ENCODE assay signal across 12 cellular contexts in the genomic region with DNA sequence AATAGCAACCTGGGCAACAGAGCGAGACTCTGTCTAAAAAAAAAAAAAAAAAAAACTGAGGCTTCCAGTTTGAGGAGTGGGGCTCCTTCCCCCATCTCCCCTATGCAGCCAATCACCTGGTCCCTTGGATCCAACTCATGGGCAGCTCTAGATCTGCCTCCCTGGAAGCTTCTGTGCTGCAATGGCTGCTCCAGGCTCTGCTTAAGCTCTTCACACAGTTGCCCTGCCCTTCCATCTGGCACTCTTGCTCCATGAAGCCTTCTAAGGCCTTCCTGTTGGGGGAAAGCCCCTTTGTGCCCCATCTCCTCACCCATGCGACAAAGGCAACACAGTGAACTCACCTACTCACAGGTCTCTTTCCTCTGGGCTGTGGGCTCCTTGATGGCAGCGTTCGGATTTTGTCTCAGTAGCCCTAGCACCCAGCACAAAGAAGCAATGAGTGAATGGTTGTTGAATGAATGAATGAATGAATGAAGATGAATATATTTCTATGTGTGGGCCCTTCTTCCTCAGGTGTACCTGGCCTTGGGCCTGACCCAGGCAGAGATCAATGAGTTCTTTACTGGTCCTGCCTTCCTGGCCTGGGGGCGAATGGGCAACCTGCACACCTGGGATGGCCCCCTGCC. TPM values are rescaled to one million over a fixed set of nuclear protein-coding genes. Genes with fewer than 3 reads are reported as not detected.
A peak's percentile ranks its signal among the peaks of the same experiment; 100 is the strongest.
DNase-seq lines count a peak whose midpoint lies in the region; ATAC-seq and TF ChIP-seq lines count a peak whose summit lies in the region.
"Had no signal": no experiment of that assay in that cellular context is flagged by ENCODE, and none has a peak within 500 bp of the region (broad histone marks: within the 10 kb centered on the region; RNA-seq: fewer than 3 reads in every experiment).

No MANE protein-coding gene starts in this region.

- no peak for TF ChIP-seq EP300 in upper lobe of left lung (IDR thresholded peaks at IDR 0.05)
- no peak for TF ChIP-seq EP300 in esophagus muscularis mucosa (IDR thresholded peaks at IDR 0.05)

- peaks cover 47% of the 10 kb centered on the region for H3K36me3 ChIP-seq in BLaER1
- peaks cover 0 to 5% (median 0%) of the 10 kb centered on the region in 3 experiments for H3K36me3 ChIP-seq in naive thymus-derived CD4-positive, alpha-beta T cell (ENCODE audit: control insufficient read depth in 2 of 3, insufficient read depth in 3 of 3, low read length in 3 of 3)
- peaks cover under 1 to 41% (median 30%) of the 10 kb centered on the region in 4 donors for H3K36me3 ChIP-seq in upper lobe of left lung
- H3K36me3 ChIP-seq in esophagus muscularis mucosa = peaks cover 20 to 48% (median 43%) of the 10 kb centered on the region in 4 donors

- no peak for TF ChIP-seq CTCF in activated CD8-positive, alpha-beta T cell treated with anti-CD3 and anti-CD28 coated beads for 36 hours (IDR thresholded peaks at IDR 0.05)
- no peak for TF ChIP-seq CTCF in upper lobe of left lung (IDR thresholded peaks at IDR 0.05)
- TF ChIP-seq CTCF in esophagus muscularis mucosa (IDR thresholded peaks at IDR 0.05) = no peak

- peaks cover 31% of the 10 kb centered on the region for H3K4me1 ChIP-seq in BLaER1
- peaks cover 12 to 26% of the 10 kb centered on the region in 2 donors for H3K4me1 ChIP-seq in naive thymus-derived CD4-positive, alpha-beta T cell (ENCODE audit: control insufficient read depth in 2 of 2, insufficient read depth in 2 of 2, low read length in 2 of 2)
- peaks cover 14 to 24% (median 18%) of the 10 kb centered on the region in 4 donors for H3K4me1 ChIP-seq in upper lobe of left lung
- H3K4me1 ChIP-seq in esophagus muscularis mucosa = peaks cover 18 to 34% (median 28%) of the 10 kb centered on the region in 4 donors

- no peak overlapping the region for H3K27ac Mint-ChIP-seq in activated CD8-positive, alpha-beta T cell treated with anti-CD3 and anti-CD28 coated beads for 36 hours
- H3K27ac Mint-ChIP-seq in naive thymus-derived CD4-positive, alpha-beta T cell = peak overlapping the region in 6 of 9 donors; percentile 15 to 81 (median 58)

- H3K9me3 ChIP-seq in BLaER1 (no peaks in the 10 kb centered on the region), upper lobe of left lung (no peaks in the 10 kb centered on the region), esophagus muscularis mucosa (no peaks in the 10 kb centered on the region)
- H3K9me3 ChIP-seq in naive thymus-derived CD4-positive, alpha-beta T cell (ENCODE audit: control insufficient read depth in 2 of 3, low read length in 3 of 3) = no peaks in the 10 kb centered on the region

- H3K4me2 ChIP-seq in BLaER1 = peak overlapping the region; percentile 95

- H3K4me1 Mint-ChIP-seq in activated CD8-positive, alpha-beta T cell treated with anti-CD3 and anti-CD28 coated beads for 36 hours (ENCODE audit: low read depth) = peaks cover 33% of the 10 kb centered on the region
- peaks cover 28 to 48% (median 41%) of the 10 kb centered on the region in 7 donors for H3K4me1 Mint-ChIP-seq in naive thymus-derived CD4-positive, alpha-beta T cell

- TF ChIP-seq POLR2A in upper lobe of left lung (IDR thresholded peaks at IDR 0.05) = no peak
- no peak for TF ChIP-seq POLR2A in esophagus muscularis mucosa (IDR thresholded peaks at IDR 0.05; ENCODE audit: low read depth)

- H3K36me3 Mint-ChIP-seq in activated CD8-positive, alpha-beta T cell treated with anti-CD3 and anti-CD28 coated beads for 36 hours (ENCODE audit: low read depth) = peaks cover 22% of the 10 kb centered on the region
- peaks cover 0 to 12% (median 5%) of the 10 kb centered on the region in 5 donors for H3K36me3 Mint-ChIP-seq in naive thymus-derived CD4-positive, alpha-beta T cell

- H3K4me3 ChIP-seq in BLaER1 = no peak overlapping the region
- no peak overlapping the region for H3K4me3 ChIP-seq in naive thymus-derived CD4-positive, alpha-beta T cell (ENCODE audit: low read length)
- no peak overlapping the region for H3K4me3 ChIP-seq in upper lobe of left lung
- no peak overlapping the region for H3K4me3 ChIP-seq in esophagus muscularis mucosa
- H3K4me3 ChIP-seq: lung had no signal

- no peak overlapping the region for H3K27ac ChIP-seq in BLaER1
- no peak overlapping the region for H3K27ac ChIP-seq in naive thymus-derived CD4-positive, alpha-beta T cell (ENCODE audit: low read depth, low read length)
- H3K27ac ChIP-seq in upper lobe of left lung = peak overlapping the region in 1 of 4 donors; percentile 93
- peak overlapping the region in 1 of 4 donors; percentile 86 for H3K27ac ChIP-seq in esophagus muscularis mucosa (replicated peaks in 1 of 4)

- peak; percentile 59 for DNase-seq in D341Med (ENCODE audit: low spot score)
- DNase-seq in activated CD8-positive, alpha-beta T cell treated with anti-CD3 and anti-CD28 coated beads for 36 hours = no peak
- no peak for DNase-seq in naive thymus-derived CD4-positive, alpha-beta T cell
- no peak for DNase-seq in foreskin melanocyte
- no peak for DNase-seq in upper lobe of left lung
- no peak for DNase-seq in esophagus muscularis mucosa (ENCODE audit: extremely low spot score)
- no peak for DNase-seq in effector CD4-positive, alpha-beta T cell
- DNase-seq: hippocampal formation; NCI-H1417 treated with DMSO at 0.1 percent for 48 hours; stimulated activated CD4-positive, alpha-beta T cell treated with anti-CD3 and anti-CD28 coated beads, Interleukin-2, amount 100 ng/mL, for 48 hours had no signal

- no peak for ATAC-seq in activated CD8-positive, alpha-beta T cell treated with anti-CD3 and anti-CD28 coated beads for 36 hours
- no peak for ATAC-seq in naive thymus-derived CD4-positive, alpha-beta T cell
- no peak for ATAC-seq in upper lobe of left lung (ENCODE audit: low FRiP score in 2 of 2)

- H3K9me3 Mint-ChIP-seq in activated CD8-positive, alpha-beta T cell treated with anti-CD3 and anti-CD28 coated beads for 36 hours = no peaks in the 10 kb centered on the region
- H3K9me3 Mint-ChIP-seq in naive thymus-derived CD4-positive, alpha-beta T cell = peaks cover 0 to 4% (median 0%) of the 10 kb centered on the region in 11 donors

- peaks cover 13% of the 10 kb centered on the region for H4K20me1 ChIP-seq in BLaER1

- H3K27me3 ChIP-seq in BLaER1 (no peaks in the 10 kb centered on the region), upper lobe of left lung (no peaks in the 10 kb centered on the region), esophagus muscularis mucosa (no peaks in the 10 kb centered on the region)
- no peaks in the 10 kb centered on the region for H3K27me3 ChIP-seq in naive thymus-derived CD4-positive, alpha-beta T cell (ENCODE audit: control insufficient read depth in 2 of 2, insufficient read depth in 2 of 2, low read length in 2 of 2)

- peak overlapping the region; percentile 42 for H3K4me3 Mint-ChIP-seq in activated CD8-positive, alpha-beta T cell treated with anti-CD3 and anti-CD28 coated beads for 36 hours
- peak overlapping the region; percentile 26 to 82 (median 76) for H3K4me3 Mint-ChIP-seq in naive thymus-derived CD4-positive, alpha-beta T cell

- POLR2A ChIA-PET in activated CD8-positive, alpha-beta T cell treated with anti-CD3 and anti-CD28 coated beads for 36 hours (lab: Charles Lee) = interaction anchor here (0.6 kb wide), 1 partner anchor 548 kb away, joined by 4 read pairs; no protein-coding TSS in a partner anchor
- POLR2A ChIA-PET in naive thymus-derived CD4-positive, alpha-beta T cell (lab: Charles Lee) = interaction anchor here (0.6 to 2.8 kb wide), 4 partner anchors 10 to 178 kb away, joined by 3 to 19 read pairs (median 8); a partner anchor contains a TSS

- H3K9ac ChIP-seq in BLaER1 = no peak overlapping the region

- intact Hi-C loops in activated CD8-positive, alpha-beta T cell treated with anti-CD3 and anti-CD28 coated beads for 36 hours (cut with micrococcal nuclease) = no loop called here
- intact Hi-C loops in naive thymus-derived CD4-positive, alpha-beta T cell (cut with micrococcal nuclease) = loop anchor here (2.0 to 10.0 kb wide), 5 partner anchors 17 to 673 kb away; a partner anchor contains a TSS
- intact Hi-C loops in esophagus muscularis mucosa (cut with DNase I) = no loop called here

- H3K27me3 Mint-ChIP-seq in activated CD8-positive, alpha-beta T cell treated with anti-CD3 and anti-CD28 coated beads for 36 hours = no peaks in the 10 kb centered on the region
- H3K27me3 Mint-ChIP-seq in naive thymus-derived CD4-positive, alpha-beta T cell = peaks cover 0 to 6% (median 0%) of the 10 kb centered on the region in 5 donors

- 89 to 98% methylated on average over 5 of the region's 5 CpGs for WGBS in upper lobe of left lung, 2 donors
- 95% methylated on average over 5 of the region's 5 CpGs for WGBS in esophagus muscularis mucosa

- CTCF ChIA-PET in activated CD8-positive, alpha-beta T cell treated with anti-CD3 and anti-CD28 coated beads for 36 hours (lab: Charles Lee) = interaction anchor here (0.5 to 2.2 kb wide), 3 partner anchors 11 to 51 kb away, joined by 3 to 11 read pairs (median 6); no protein-coding TSS in a partner anchor
- CTCF ChIA-PET in naive thymus-derived CD4-positive, alpha-beta T cell (lab: Charles Lee) = interaction anchor here (0.6 kb wide), 1 partner anchor 797 kb away, joined by 4 read pairs; no protein-coding TSS in a partner anchor

RNA-seq across cellular contexts. Expression of a gene that starts 1.9 kb away (rescaled TPM):
- total RNA-seq in activated CD8-positive, alpha-beta T cell treated with anti-CD3 and anti-CD28 coated beads for 36 hours = 10 to 100 TPM; 10.8 to 11.4 TPM
- 10 to 100 TPM; 18.0 to 27.1 (median 22.3) TPM for total RNA-seq in naive thymus-derived CD4-positive, alpha-beta T cell
- 10 to 100 TPM in 1 of 2 donors, 1 to 10 TPM in 1; 6.6 to 17.6 TPM for polyA plus RNA-seq in naive thymus-derived CD4-positive, alpha-beta T cell
- total RNA-seq in upper lobe of left lung (10 to 100 TPM; 36.7 to 97.4 (median 68.4) TPM), esophagus muscularis mucosa (10 to 100 TPM; 27.8 to 36.6 (median 31.8) TPM)

RNA-seq across cellular contexts. Expression of a gene that starts 14.8 kb away (rescaled TPM):
- total RNA-seq in activated CD8-positive, alpha-beta T cell treated with anti-CD3 and anti-CD28 coated beads for 36 hours = under 1 TPM; 0.43 to 0.49 TPM
- total RNA-seq in naive thymus-derived CD4-positive, alpha-beta T cell = 1 to 10 TPM; 1.2 to 2.2 (median 1.9) TPM
- polyA plus RNA-seq in naive thymus-derived CD4-positive, alpha-beta T cell = under 1 TPM; 0.39 to 0.59 TPM
- total RNA-seq in upper lobe of left lung (1 to 10 TPM in 5 of 6 donors, not detected in 1; 1.3 to 6.3 (median 1.7) TPM), esophagus muscularis mucosa (1 to 10 TPM in 1 of 4 donors, under 1 TPM in 3; 0.13 to 2.5 (median 0.62) TPM)

RNA-seq across cellular contexts. Expression of a gene that starts 24.0 kb away (rescaled TPM):
- 10 to 100 TPM; 59.5 to 60.9 TPM for total RNA-seq in activated CD8-positive, alpha-beta T cell treated with anti-CD3 and anti-CD28 coated beads for 36 hours
- 10 to 100 TPM; 45.3 to 76.9 (median 64.5) TPM for total RNA-seq in naive thymus-derived CD4-positive, alpha-beta T cell
- 10 to 100 TPM; 56.0 to 59.2 TPM for polyA plus RNA-seq in naive thymus-derived CD4-positive, alpha-beta T cell
- 10 to 100 TPM; 34.7 to 71.1 (median 51.4) TPM for total RNA-seq in upper lobe of left lung
- 10 to 100 TPM; 13.4 to 27.5 (median 22.4) TPM for total RNA-seq in esophagus muscularis mucosa

RNA-seq across cellular contexts. Expression of a gene that starts 29.0 kb away (rescaled TPM):
- 10 to 100 TPM; 42.7 to 45.9 TPM for total RNA-seq in activated CD8-positive, alpha-beta T cell treated with anti-CD3 and anti-CD28 coated beads for 36 hours
- total RNA-seq in naive thymus-derived CD4-positive, alpha-beta T cell = 10 to 100 TPM; 35.3 to 73.9 (median 65.1) TPM
- polyA plus RNA-seq in naive thymus-derived CD4-positive, alpha-beta T cell = 10 to 100 TPM; 28.1 to 46.8 TPM
- total RNA-seq in upper lobe of left lung (100 to 1,000 TPM in 1 of 6 donors, 10 to 100 TPM in 5; 61.8 to 104 (median 83.5) TPM), esophagus muscularis mucosa (10 to 100 TPM; 24.9 to 34.5 (median 29.3) TPM)

RNA-seq across cellular contexts. Expression of a gene that starts 39.6 kb away (rescaled TPM):
- total RNA-seq in activated CD8-positive, alpha-beta T cell treated with anti-CD3 and anti-CD28 coated beads for 36 hours = 10 to 100 TPM; 18.1 to 21.4 TPM
- total RNA-seq in naive thymus-derived CD4-positive, alpha-beta T cell = 10 to 100 TPM in 1 of 5 experiments, 1 to 10 TPM in 4; 2.7 to 14.0 (median 5.2) TPM
- 1 to 10 TPM; 1.3 to 1.6 TPM for polyA plus RNA-seq in naive thymus-derived CD4-positive, alpha-beta T cell
- total RNA-seq in upper lobe of left lung = 1 to 10 TPM in 5 of 6 donors, not detected in 1; 1.9 to 6.8 (median 3.8) TPM
- total RNA-seq in esophagus muscularis mucosa = 1 to 10 TPM; 2.2 to 5.0 (median 4.2) TPM

Comparison
In these comparisons a context has a peak if more than half of its experiments do, and no peak if none do; other contexts are left out.
1. intact Hi-C loops: an anchor here in naive thymus-derived CD4-positive, alpha-beta T cell (2.0 to 10.0 kb wide); none called in activated CD8-positive, alpha-beta T cell treated with anti-CD3 and anti-CD28 coated beads for 36 hours and esophagus muscularis mucosa.